Comparison of ENCODE assay signal across 8 cellular contexts in the genomic region with DNA sequence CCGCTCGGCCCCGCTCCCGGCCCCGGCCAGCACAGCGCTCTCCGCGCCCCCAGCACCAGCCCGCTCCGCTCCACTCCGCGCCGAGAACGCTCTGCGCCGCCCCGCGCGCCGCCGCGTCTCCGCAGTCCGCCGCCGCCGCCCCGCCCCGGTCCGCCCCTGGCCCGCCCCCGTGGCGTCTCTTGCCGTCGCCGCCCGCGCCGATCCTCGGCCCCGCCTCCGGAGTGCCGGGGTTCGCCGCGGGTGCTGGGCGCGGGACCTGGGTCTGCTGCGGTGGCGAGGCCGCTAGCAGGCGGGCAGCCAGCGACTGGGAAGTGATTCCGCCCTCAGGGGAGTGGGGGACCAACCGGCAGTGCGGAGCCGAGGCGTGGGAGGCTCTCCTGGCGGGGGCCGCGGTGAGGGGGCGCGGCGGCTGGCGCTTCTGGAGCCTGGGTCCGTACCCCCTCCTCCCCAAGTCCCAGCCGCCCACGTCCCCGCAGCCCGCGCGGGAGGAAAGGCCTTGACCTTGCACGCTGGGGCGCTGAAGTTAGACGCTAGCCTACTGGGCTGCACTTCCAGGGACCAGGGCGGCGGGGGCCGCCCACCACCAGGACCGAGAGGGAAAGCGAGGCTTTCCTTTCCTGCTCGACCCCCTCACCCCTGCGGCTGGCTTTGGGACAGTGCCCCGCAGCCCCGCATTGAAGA. TPM values are rescaled to one million over a fixed set of nuclear protein-coding genes. Genes with fewer than 3 reads are reported as not detected.
DNase-seq lines count a peak whose midpoint lies in the region; ATAC-seq and TF ChIP-seq lines count a peak whose summit lies in the region.

A gene with protein sequence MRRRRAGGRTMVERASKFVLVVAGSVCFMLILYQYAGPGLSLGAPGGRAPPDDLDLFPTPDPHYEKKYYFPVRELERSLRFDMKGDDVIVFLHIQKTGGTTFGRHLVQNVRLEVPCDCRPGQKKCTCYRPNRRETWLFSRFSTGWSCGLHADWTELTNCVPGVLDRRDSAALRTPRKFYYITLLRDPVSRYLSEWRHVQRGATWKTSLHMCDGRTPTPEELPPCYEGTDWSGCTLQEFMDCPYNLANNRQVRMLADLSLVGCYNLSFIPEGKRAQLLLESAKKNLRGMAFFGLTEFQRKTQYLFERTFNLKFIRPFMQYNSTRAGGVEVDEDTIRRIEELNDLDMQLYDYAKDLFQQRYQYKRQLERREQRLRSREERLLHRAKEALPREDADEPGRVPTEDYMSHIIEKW (minus strand): TSS at position 93 of the 681 bp plus-strand sequence. CDS start 305 bp downstream, outside the sequence.

- CTCF ChIA-PET in CD4-positive, alpha-beta memory T cell (lab: Charles Lee; ENCODE audit: partially characterized antibody) = no interaction called here

- no peak for TF ChIP-seq CTCF in OCI-LY3 (IDR thresholded peaks at IDR 0.05; ENCODE audit: low read depth, low read length)
- no peak for TF ChIP-seq CTCF in mesothelial cell of epicardium (IDR thresholded peaks at IDR 0.05; ENCODE audit: unreplicated experiment)

- H3K4me3 ChIP-seq in CD4-positive, alpha-beta memory T cell (ENCODE audit: low read length in 2 of 2) = peak within 1 kb of the TSS; percentile 23 to 55
- peak within 1 kb of the TSS; percentile 98 for H3K4me3 ChIP-seq in OCI-LY3 (ENCODE audit: low read length)

- H3K27ac Mint-ChIP-seq in CD4-positive, alpha-beta memory T cell = peak within 1 kb of the TSS in 2 of 7 donors; percentile 24 to 72
- peak within 1 kb of the TSS; percentile 81 for H3K27ac Mint-ChIP-seq in mesothelial cell of epicardium

- H3K9ac ChIP-seq in OCI-LY3 (ENCODE audit: low read length) = peak within 1 kb of the TSS; percentile 75

- H2AFZ ChIP-seq in OCI-LY3 (ENCODE audit: low read depth, low read length) = peak within 1 kb of the TSS; percentile 64; the same call in 1 of the 2 replicates

- no peaks in the 10 kb centered on the region for H3K27me3 ChIP-seq in CD4-positive, alpha-beta memory T cell (ENCODE audit: insufficient read depth, low read length)
- peaks cover 4% of the 10 kb centered on the region; the same call in 1 of the 2 replicates for H3K27me3 ChIP-seq in OCI-LY3 (ENCODE audit: low read depth, low read length)

- H3K27ac ChIP-seq in CD4-positive, alpha-beta memory T cell (ENCODE audit: low read depth, low read length) = no peak within 1 kb of the TSS
- no peak within 1 kb of the TSS for H3K27ac ChIP-seq in OCI-LY3 (ENCODE audit: low read length)

- H3K36me3 ChIP-seq in CD4-positive, alpha-beta memory T cell (ENCODE audit: insufficient read depth, low read length) = no peaks in the 10 kb centered on the region
- H3K36me3 ChIP-seq in OCI-LY3 (replicated peaks; ENCODE audit: low read depth, low read length) = peaks cover 14% of the 10 kb centered on the region

- no peaks in the 10 kb centered on the region for H3K27me3 Mint-ChIP-seq in CD4-positive, alpha-beta memory T cell
- no peaks in the 10 kb centered on the region for H3K27me3 Mint-ChIP-seq in mesothelial cell of epicardium (ENCODE audit: low read depth)

- peaks cover 40% of the 10 kb centered on the region for H3K79me2 ChIP-seq in OCI-LY3 (ENCODE audit: low read length)

- H3K4me1 ChIP-seq in CD4-positive, alpha-beta memory T cell (ENCODE audit: insufficient read depth, low read length) = peaks cover 44% of the 10 kb centered on the region
- H3K4me1 ChIP-seq in OCI-LY3 (ENCODE audit: low read length) = peaks cover 12% of the 10 kb centered on the region

- peak within 1 kb of the TSS; percentile 83 to 89 (median 85) for H3K4me3 Mint-ChIP-seq in CD4-positive, alpha-beta memory T cell
- peak within 1 kb of the TSS; percentile 93 for H3K4me3 Mint-ChIP-seq in mesothelial cell of epicardium

- intact Hi-C loops in CD4-positive, alpha-beta memory T cell (cut with micrococcal nuclease) = loop anchor here (2.0 kb wide), 1 partner anchor 290 kb away; the partner anchor contains the start of gene SAP130

- H3K9me3 ChIP-seq in CD4-positive, alpha-beta memory T cell (ENCODE audit: control insufficient read depth in 1 of 2, low read length in 2 of 2) = no peaks in the 10 kb centered on the region
- no peaks in the 10 kb centered on the region for H3K9me3 ChIP-seq in OCI-LY3 (ENCODE audit: insufficient read depth, low read length)

- in situ Hi-C loops in endometrial microvascular endothelial cells (cut with HindIII; ENCODE audit: inconsistent ontology term, low pct_unique_long_range_greater_than_20kb, low sequenced_read_pairs) = no loop called here

- H4K20me1 ChIP-seq in OCI-LY3 (ENCODE audit: insufficient read depth, low read length) = peaks cover 43% of the 10 kb centered on the region

- no peaks in the 10 kb centered on the region for H3K36me3 Mint-ChIP-seq in CD4-positive, alpha-beta memory T cell
- peaks cover 4% of the 10 kb centered on the region for H3K36me3 Mint-ChIP-seq in mesothelial cell of epicardium

- peak; percentile 80 to 91 (median 84) for DNase-seq in CD4-positive, alpha-beta memory T cell
- DNase-seq in activated CD8-positive, alpha-beta memory T cell treated with anti-CD3 and anti-CD28 coated beads, Interleukin-2, amount 50 U/mL, for 4 hours = peak; percentile 90
- DNase-seq in mesothelial cell of epicardium (ENCODE audit: low spot score in 2 of 2, unreplicated experiment in 2 of 2) = peak; percentile 83 to 92
- peak; percentile 71 to 80 for DNase-seq in stimulated activated CD8-positive, alpha-beta memory T cell treated with anti-CD3 and anti-CD28 coated beads, Interleukin-15, amount 100 ng/mL, for 4 hours (ENCODE audit: low read depth in 2 of 2)

- H3K9me3 Mint-ChIP-seq in CD4-positive, alpha-beta memory T cell = no peaks in the 10 kb centered on the region
- no peaks in the 10 kb centered on the region for H3K9me3 Mint-ChIP-seq in mesothelial cell of epicardium

- H3K4me2 ChIP-seq in OCI-LY3 (ENCODE audit: low read length) = peak within 1 kb of the TSS; percentile 99

- peaks cover 15 to 48% (median 39%) of the 10 kb centered on the region in 4 donors for H3K4me1 Mint-ChIP-seq in CD4-positive, alpha-beta memory T cell
- peaks cover 56% of the 10 kb centered on the region for H3K4me1 Mint-ChIP-seq in mesothelial cell of epicardium

- POLR2A ChIA-PET in CD4-positive, alpha-beta memory T cell (lab: Charles Lee; ENCODE audit: partially characterized antibody) = no interaction called here

- ATAC-seq in GM19395 (IDR thresholded peaks at IDR 0.05; ENCODE audit: unreplicated experiment) (peak; percentile 69), HG03558 (IDR thresholded peaks at IDR 0.05; ENCODE audit: extremely low read depth, unreplicated experiment) (peak; percentile 26)

RNA-seq across cellular contexts. Expression of the gene that starts here (rescaled TPM):
- total RNA-seq in CD4-positive, alpha-beta memory T cell = 10 to 100 TPM; 12.4 to 13.3 TPM
- 1 to 10 TPM; 1.2 to 4.4 TPM for polyA plus RNA-seq in CD4-positive, alpha-beta memory T cell
- total RNA-seq in endometrial microvascular endothelial cells (ENCODE audit: inconsistent ontology term) (10.5 TPM), mesothelial cell of epicardium (139 to 141 TPM (median 141 TPM) in 3 replicates)
